Comparison of ENCODE assay signal across 30 cellular contexts in genomic region chr11:47372422-47372821, GRCh38. TPM values are rescaled to one million over a fixed set of nuclear protein-coding genes. Genes with fewer than 3 reads are reported as not detected.
"Had no signal": no experiment of that assay in that cellular context is flagged by ENCODE, and none has a peak within 500 bp of the region (broad histone marks: within the 10 kb centered on the region; RNA-seq: fewer than 3 reads in every experiment).

No MANE protein-coding gene starts in this region.

- H3K4me1 Mint-ChIP-seq: mesothelial cell of epicardium, neural crest cell had no signal

- DNase-seq: activated CD4-positive, alpha-beta memory T cell treated with anti-CD3 and anti-CD28 coated beads, Interleukin-2, amount 10 ng/mL, durations not matched to agents 7 days and 5 days; activated CD4-positive, alpha-beta T cell treated with anti-CD3 and anti-CD28 coated beads, Interleukin-2, amount 10 ng/mL, durations not matched to agents 7 days and 5 days; activated CD4-positive, CD25-positive, alpha-beta regulatory T cell treated with anti-CD3 and anti-CD28 coated beads, Interleukin-2, amount 50 U/mL, for 72 hours; activated CD8-positive, alpha-beta memory T cell treated with anti-CD3 and anti-CD28 coated beads, Interleukin-2, amount 50 U/mL, for 48 hours; activated T-cell treated with anti-CD3 and anti-CD28 coated beads, Interleukin-2, amount 50 U/mL, for 24 hours; anterior cingulate cortex; dermis blood vessel endothelial cell; effector CD8-positive, alpha-beta T cell; hippocampal formation; immature natural killer cell; kidney; left colon; mammary epithelial cell; naive thymus-derived CD4-positive, alpha-beta T cell; occipital lobe; stimulated activated CD4-positive, alpha-beta T cell treated with anti-CD3 and anti-CD28 coated beads, Interleukin-2, amount 100 ng/mL, for 48 hours; T-helper 17 cell; T1000; upper lobe of left lung; WERI-Rb-1 had no signal

- H3K27me3 Mint-ChIP-seq: activated CD4-positive, alpha-beta memory T cell treated with anti-CD3 and anti-CD28 coated beads, Interleukin-2, amount 10 ng/mL, durations not matched to agents 7 days and 5 days; activated CD4-positive, alpha-beta T cell treated with anti-CD3 and anti-CD28 coated beads, Interleukin-2, amount 10 ng/mL, durations not matched to agents 7 days and 5 days; activated T-cell treated with anti-CD3 and anti-CD28 coated beads, Interleukin-2, amount 50 U/mL, for 24 hours; stimulated activated naive CD8-positive, alpha-beta T cell treated with anti-CD3 and anti-CD28 coated beads, Interleukin-15, Interleukin-2, amounts not matched to agents 100 ng/mL and 50 ng/mL, for 24 hours; T-helper 17 cell had no signal

- H3K4me1 ChIP-seq: vagina had no signal

- H3K27ac ChIP-seq: thoracic aorta, upper lobe of left lung, vagina, WERI-Rb-1 had no signal

- H3K36me3 Mint-ChIP-seq: activated naive CD4-positive, alpha-beta T cell treated with anti-CD3 and anti-CD28 coated beads, Interleukin-2, amount 50 U/mL, for 72 hours; immature natural killer cell; mesothelial cell of epicardium; naive thymus-derived CD4-positive, alpha-beta T cell had no signal

- H3K4me3 ChIP-seq: thoracic aorta, upper lobe of left lung, vagina had no signal

- H3K36me3 ChIP-seq: thoracic aorta, upper lobe of left lung, vagina, WERI-Rb-1 had no signal

- H3K4me3 Mint-ChIP-seq: activated CD4-positive, alpha-beta memory T cell treated with anti-CD3 and anti-CD28 coated beads, Interleukin-2, amount 10 ng/mL, durations not matched to agents 7 days and 5 days; activated CD4-positive, alpha-beta T cell treated with anti-CD3 and anti-CD28 coated beads, Interleukin-2, amount 10 ng/mL, durations not matched to agents 7 days and 5 days; activated T-cell treated with anti-CD3 and anti-CD28 coated beads, Interleukin-2, amount 50 U/mL, for 24 hours; immature natural killer cell; mesothelial cell of epicardium; naive thymus-derived CD4-positive, alpha-beta T cell; neural crest cell; stimulated activated naive CD8-positive, alpha-beta T cell treated with anti-CD3 and anti-CD28 coated beads, Interleukin-15, Interleukin-2, amounts not matched to agents 100 ng/mL and 50 ng/mL, for 24 hours; T-helper 17 cell had no signal

- ATAC-seq: activated naive CD4-positive, alpha-beta T cell treated with anti-CD3 and anti-CD28 coated beads, Interleukin-2, amount 50 U/mL, for 72 hours; left colon; naive thymus-derived CD4-positive, alpha-beta T cell; right cardiac atrium; T-helper 17 cell had no signal

- H3K27ac Mint-ChIP-seq: activated CD4-positive, alpha-beta memory T cell treated with anti-CD3 and anti-CD28 coated beads, Interleukin-2, amount 10 ng/mL, durations not matched to agents 7 days and 5 days; activated naive CD4-positive, alpha-beta T cell treated with anti-CD3 and anti-CD28 coated beads, Interleukin-2, amount 50 U/mL, for 72 hours; activated T-cell treated with anti-CD3 and anti-CD28 coated beads, Interleukin-2, amount 50 U/mL, for 24 hours; mesothelial cell of epicardium; naive thymus-derived CD4-positive, alpha-beta T cell; stimulated activated naive CD8-positive, alpha-beta T cell treated with anti-CD3 and anti-CD28 coated beads, Interleukin-15, Interleukin-2, amounts not matched to agents 100 ng/mL and 50 ng/mL, for 24 hours; T-helper 17 cell had no signal

- H3K9me3 Mint-ChIP-seq: activated CD4-positive, alpha-beta memory T cell treated with anti-CD3 and anti-CD28 coated beads, Interleukin-2, amount 10 ng/mL, durations not matched to agents 7 days and 5 days; activated CD4-positive, alpha-beta T cell treated with anti-CD3 and anti-CD28 coated beads, Interleukin-2, amount 10 ng/mL, durations not matched to agents 7 days and 5 days; activated naive CD4-positive, alpha-beta T cell treated with anti-CD3 and anti-CD28 coated beads, Interleukin-2, amount 50 U/mL, for 72 hours; activated T-cell treated with anti-CD3 and anti-CD28 coated beads, Interleukin-2, amount 50 U/mL, for 24 hours; immature natural killer cell; mesothelial cell of epicardium; naive thymus-derived CD4-positive, alpha-beta T cell; neural crest cell; stimulated activated naive CD8-positive, alpha-beta T cell treated with anti-CD3 and anti-CD28 coated beads, Interleukin-15, Interleukin-2, amounts not matched to agents 100 ng/mL and 50 ng/mL, for 24 hours had no signal

- H3K27me3 ChIP-seq: upper lobe of left lung, vagina had no signal

- H3K9me3 ChIP-seq: thoracic aorta, upper lobe of left lung, vagina had no signal

- FAIRE-seq: colon, endometrium, frontal cortex, kidney had no signal

RNA-seq across cellular contexts. Expression of gene SPI1, which starts 5.9 kb away (rescaled TPM):
- polyA plus RNA-seq: mammary epithelial cell had no signal

RNA-seq across cellular contexts. Expression of gene MYBPC3, which starts 19.9 kb away (rescaled TPM):
- polyA plus RNA-seq: immature natural killer cell; mammary epithelial cell; naive thymus-derived CD4-positive, alpha-beta T cell had no signal
